In genomic region chr12:54478270-54478669, GRCh38 we compare ENCODE assay signal across 1 cellular context.
TF ChIP-seq lines count a peak whose summit lies in the region.

No MANE protein-coding gene starts in this region.

TF ChIP-seq in K562, 482 proteins besides CTCF, POLR2A, EP300 and RAD21:
- TF ChIP-seq ETV5 (CRISPR knock-in tag; IDR thresholded peaks at IDR 0.05; ENCODE audit: low read depth) = no peak
- peak; percentile 87 for TF ChIP-seq HNRNPK (IDR thresholded peaks at IDR 0.05; ENCODE audit: low read depth, low read length, poor library complexity, severe bottlenecking)
- peak; percentile 31 for TF ChIP-seq PCBP1 (IDR thresholded peaks at IDR 0.05; ENCODE audit: low read depth, low read length, poor library complexity, severe bottlenecking)
- TF ChIP-seq ZKSCAN3 (CRISPR knock-in tag; IDR thresholded peaks at IDR 0.05) = no peak
- TF ChIP-seq, protein P1, sequence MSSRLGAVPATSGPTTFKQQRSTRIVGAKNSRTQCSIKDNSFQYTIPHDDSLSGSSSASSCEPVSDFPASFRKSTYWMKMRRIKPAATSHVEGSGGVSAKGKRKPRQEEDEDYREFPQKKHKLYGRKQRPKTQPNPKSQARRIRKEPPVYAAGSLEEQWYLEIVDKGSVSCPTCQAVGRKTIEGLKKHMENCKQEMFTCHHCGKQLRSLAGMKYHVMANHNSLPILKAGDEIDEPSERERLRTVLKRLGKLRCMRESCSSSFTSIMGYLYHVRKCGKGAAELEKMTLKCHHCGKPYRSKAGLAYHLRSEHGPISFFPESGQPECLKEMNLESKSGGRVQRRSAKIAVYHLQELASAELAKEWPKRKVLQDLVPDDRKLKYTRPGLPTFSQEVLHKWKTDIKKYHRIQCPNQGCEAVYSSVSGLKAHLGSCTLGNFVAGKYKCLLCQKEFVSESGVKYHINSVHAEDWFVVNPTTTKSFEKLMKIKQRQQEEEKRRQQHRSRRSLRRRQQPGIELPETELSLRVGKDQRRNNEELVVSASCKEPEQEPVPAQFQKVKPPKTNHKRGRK (tag; IDR thresholded peaks at IDR 0.05) = peak; percentile 50; the same call in 1 of the 2 replicates
- peak; percentile 72 for TF ChIP-seq PCBP2 (IDR thresholded peaks at IDR 0.05; ENCODE audit: low read depth, low read length, poor library complexity, severe bottlenecking)
